In the genomic region with DNA sequence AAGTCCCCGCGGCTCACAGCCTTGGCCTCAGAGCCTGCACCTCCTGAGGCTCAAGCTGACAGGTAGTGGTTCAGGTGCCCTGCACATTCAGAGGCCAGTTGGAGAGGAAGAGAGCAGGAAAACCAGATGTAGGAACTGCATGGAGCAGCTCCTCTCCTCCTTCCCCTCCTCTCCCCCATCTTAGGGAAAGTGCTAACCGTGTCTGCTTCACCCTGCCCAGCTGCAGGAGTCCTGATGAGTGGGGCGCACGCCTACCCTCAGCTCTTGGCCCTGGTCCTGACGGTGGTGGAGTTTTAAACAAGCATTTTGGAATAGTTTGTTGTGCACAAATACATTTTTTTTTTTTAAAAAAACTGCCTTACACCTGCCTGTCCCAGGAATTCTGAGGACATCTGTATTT, we compare ENCODE assay signal across 1 cellular context.
TF ChIP-seq lines count a peak whose summit lies in the region.

No MANE protein-coding gene starts in this region.

TF ChIP-seq in GM23338, 12 proteins besides CTCF, POLR2A, EP300 and RAD21 (continued from another document):
- TF ChIP-seq ZNF462 (CRISPR knock-in tag; IDR thresholded peaks at IDR 0.05) (no peak), POLR2AphosphoS5 (IDR thresholded peaks at IDR 0.05; ENCODE audit: low read depth) (no peak), STAT1 (IDR thresholded peaks at IDR 0.05; ENCODE audit: unreplicated experiment) (no peak)
